ENCODE assay signal across 2 cellular contexts in the genomic region with DNA sequence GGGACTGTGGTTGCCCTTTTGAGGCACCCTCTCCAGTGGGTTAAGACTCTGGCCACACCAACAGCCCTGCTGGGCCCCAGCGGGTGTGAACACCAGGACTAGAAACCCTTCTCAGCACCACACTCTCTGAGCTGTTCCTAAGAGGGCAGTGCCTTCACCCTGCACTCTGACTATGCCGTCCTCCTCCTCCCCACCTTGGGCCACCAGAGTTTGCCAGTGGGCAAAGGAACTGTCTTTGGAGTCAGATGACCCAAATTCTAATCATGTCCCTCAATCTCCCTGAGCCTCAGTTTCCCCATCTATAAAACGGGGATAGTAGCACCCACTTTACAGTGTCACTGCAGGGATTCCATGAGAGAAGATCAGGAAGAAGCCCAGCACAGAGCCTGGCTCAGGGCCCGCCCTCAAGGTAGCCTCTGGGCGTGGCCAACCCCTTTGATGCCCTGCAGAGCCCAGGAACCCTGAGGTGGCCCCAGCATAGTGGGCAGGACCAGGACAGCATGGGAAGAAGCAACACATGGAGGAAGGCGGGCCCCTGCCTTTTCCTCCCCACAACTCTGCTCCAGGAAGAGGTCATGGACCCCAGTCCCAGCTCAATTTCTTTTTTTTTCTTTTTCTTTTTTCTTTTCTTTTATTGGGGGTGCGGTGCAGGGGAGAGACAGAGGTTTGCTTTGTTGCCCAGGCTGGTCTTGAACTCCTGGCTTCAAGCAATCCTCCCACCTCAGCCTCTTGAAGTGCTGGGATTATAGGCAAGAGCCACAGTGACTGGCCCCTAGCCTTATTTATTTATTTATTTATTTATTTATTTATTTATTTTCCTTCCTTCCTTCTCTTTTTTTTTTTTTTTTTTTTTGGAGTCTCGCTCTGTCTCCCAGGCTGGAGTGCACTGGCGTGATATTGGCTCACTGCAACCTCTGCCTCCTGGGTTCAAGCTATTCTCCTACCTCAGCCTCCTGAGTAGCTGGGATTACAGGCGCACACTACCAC.
TF ChIP-seq lines count a peak whose summit lies in the region.

No MANE protein-coding gene starts in this region.

TF ChIP-seq in HepG2, 621 proteins besides CTCF, POLR2A, EP300 and RAD21:
- TF ChIP-seq, protein P1, sequence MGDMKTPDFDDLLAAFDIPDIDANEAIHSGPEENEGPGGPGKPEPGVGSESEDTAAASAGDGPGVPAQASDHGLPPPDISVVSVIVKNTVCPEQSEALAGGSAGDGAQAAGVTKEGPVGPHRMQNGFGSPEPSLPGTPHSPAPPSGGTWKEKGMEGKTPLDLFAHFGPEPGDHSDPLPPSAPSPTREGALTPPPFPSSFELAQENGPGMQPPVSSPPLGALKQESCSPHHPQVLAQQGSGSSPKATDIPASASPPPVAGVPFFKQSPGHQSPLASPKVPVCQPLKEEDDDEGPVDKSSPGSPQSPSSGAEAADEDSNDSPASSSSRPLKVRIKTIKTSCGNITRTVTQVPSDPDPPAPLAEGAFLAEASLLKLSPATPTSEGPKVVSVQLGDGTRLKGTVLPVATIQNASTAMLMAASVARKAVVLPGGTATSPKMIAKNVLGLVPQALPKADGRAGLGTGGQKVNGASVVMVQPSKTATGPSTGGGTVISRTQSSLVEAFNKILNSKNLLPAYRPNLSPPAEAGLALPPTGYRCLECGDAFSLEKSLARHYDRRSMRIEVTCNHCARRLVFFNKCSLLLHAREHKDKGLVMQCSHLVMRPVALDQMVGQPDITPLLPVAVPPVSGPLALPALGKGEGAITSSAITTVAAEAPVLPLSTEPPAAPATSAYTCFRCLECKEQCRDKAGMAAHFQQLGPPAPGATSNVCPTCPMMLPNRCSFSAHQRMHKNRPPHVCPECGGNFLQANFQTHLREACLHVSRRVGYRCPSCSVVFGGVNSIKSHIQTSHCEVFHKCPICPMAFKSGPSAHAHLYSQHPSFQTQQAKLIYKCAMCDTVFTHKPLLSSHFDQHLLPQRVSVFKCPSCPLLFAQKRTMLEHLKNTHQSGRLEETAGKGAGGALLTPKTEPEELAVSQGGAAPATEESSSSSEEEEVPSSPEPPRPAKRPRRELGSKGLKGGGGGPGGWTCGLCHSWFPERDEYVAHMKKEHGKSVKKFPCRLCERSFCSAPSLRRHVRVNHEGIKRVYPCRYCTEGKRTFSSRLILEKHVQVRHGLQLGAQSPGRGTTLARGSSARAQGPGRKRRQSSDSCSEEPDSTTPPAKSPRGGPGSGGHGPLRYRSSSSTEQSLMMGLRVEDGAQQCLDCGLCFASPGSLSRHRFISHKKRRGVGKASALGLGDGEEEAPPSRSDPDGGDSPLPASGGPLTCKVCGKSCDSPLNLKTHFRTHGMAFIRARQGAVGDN (CRISPR knock-in tag; IDR thresholded peaks at IDR 0.05), result 0 out of 2 replicates have a peak, but pooled peaks have one; percentile 11
- TF ChIP-seq FOXO1 (CRISPR knock-in tag; IDR thresholded peaks at IDR 0.05), result no peak

TF ChIP-seq in H1, 55 proteins besides CTCF, POLR2A, EP300 and RAD21:
- TF ChIP-seq NANOG (IDR thresholded peaks at IDR 0.05; ENCODE audit: insufficient read depth, low read depth, low read length, poor library complexity, severe bottlenecking) (no peak), GTF2F1 (IDR thresholded peaks at IDR 0.05; ENCODE audit: borderline replicate concordance, low read depth, low read length) (no peak), RBBP5 (IDR thresholded peaks at IDR 0.05; ENCODE audit: borderline replicate concordance, low read depth, low read length) (no peak), CREB1 (IDR thresholded peaks at IDR 0.05) (no peak), EZH2 (IDR thresholded peaks at IDR 0.05; ENCODE audit: low read depth, low read length, severe bottlenecking) (no peak), RFX5 (IDR thresholded peaks at IDR 0.05; ENCODE audit: borderline replicate concordance, low read depth, low read length) (no peak), CEBPB (IDR thresholded peaks at IDR 0.05; ENCODE audit: low read depth, low read length) (no peak), HDAC6 (IDR thresholded peaks at IDR 0.05; ENCODE audit: low read depth, low read length) (no peak), SIN3A (conservative IDR thresholded peaks at IDR 0.05 in 1 of 2, IDR thresholded peaks at IDR 0.05 in 1 of 2; ENCODE audit: low read depth in 1 of 2, low read length in 2 of 2) (no peak)
